ENCODE assay signal across 18 cellular contexts in genomic region chr1:176692988-176693696, GRCh38.
"Had no signal": no experiment of that assay in that cellular context is flagged by ENCODE, and none has a peak within 500 bp of the region (broad histone marks: within the 10 kb centered on the region; RNA-seq: fewer than 3 reads in every experiment).

No MANE protein-coding gene starts in this region.

- H3K4me3 ChIP-seq: esophagus muscularis mucosa, hepatocyte, lung, skin epidermis, upper lobe of right lung had no signal

- H3K27me3 Mint-ChIP-seq: activated CD4-positive, alpha-beta memory T cell treated with anti-CD3 and anti-CD28 coated beads, Interleukin-2, amount 10 ng/mL, durations not matched to agents 7 days and 5 days; activated CD8-positive, alpha-beta memory T cell treated with anti-CD3 and anti-CD28 coated beads, Interleukin-2, amount 10 ng/mL, durations not matched to agents 7 days and 5 days had no signal

- H3K9me3 ChIP-seq: esophagus muscularis mucosa, upper lobe of right lung had no signal

- ATAC-seq: activated CD8-positive, alpha-beta memory T cell treated with anti-CD3 and anti-CD28 coated beads, Interleukin-2, amount 10 ng/mL, durations not matched to agents 7 days and 5 days; left colon; stimulated activated naive CD8-positive, alpha-beta T cell treated with anti-CD3 and anti-CD28 coated beads, Interleukin-15, Interleukin-2, amounts not matched to agents 100 U/mL and 50 U/mL, for 24 hours; WTC11 had no signal

- H3K9me3 Mint-ChIP-seq: activated CD4-positive, alpha-beta memory T cell treated with anti-CD3 and anti-CD28 coated beads, Interleukin-2, amount 10 ng/mL, durations not matched to agents 7 days and 5 days; nephron; T-helper 2 cell treated with Interferon-gamma antibody and Interleukin-4, amounts not matched to agents 5 μg/mL and 100 μg/mL, for 36 hours; WTC11 had no signal

- H3K4me1 Mint-ChIP-seq: activated CD4-positive, alpha-beta memory T cell treated with anti-CD3 and anti-CD28 coated beads, Interleukin-2, amount 10 ng/mL, durations not matched to agents 7 days and 5 days; activated CD8-positive, alpha-beta memory T cell treated with anti-CD3 and anti-CD28 coated beads, Interleukin-2, amount 10 ng/mL, durations not matched to agents 7 days and 5 days had no signal

- H3K36me3 ChIP-seq: esophagus muscularis mucosa, upper lobe of right lung had no signal

- H3K27ac Mint-ChIP-seq: activated CD4-positive, alpha-beta memory T cell treated with anti-CD3 and anti-CD28 coated beads, Interleukin-2, amount 10 ng/mL, durations not matched to agents 7 days and 5 days; activated CD8-positive, alpha-beta memory T cell treated with anti-CD3 and anti-CD28 coated beads, Interleukin-2, amount 10 ng/mL, durations not matched to agents 7 days and 5 days; activated naive CD8-positive, alpha-beta T cell; T-helper 2 cell treated with Interferon-gamma antibody and Interleukin-4, amounts not matched to agents 5 μg/mL and 100 μg/mL, for 36 hours; WTC11 had no signal

- H3K27ac ChIP-seq: esophagus muscularis mucosa, hepatocyte, parathyroid adenoma, skin epidermis, upper lobe of right lung had no signal

- H3K79me2 ChIP-seq: hepatocyte, parathyroid adenoma had no signal

- H3K4me1 ChIP-seq: upper lobe of right lung had no signal

- DNase-seq: activated CD4-positive, alpha-beta memory T cell treated with anti-CD3 and anti-CD28 coated beads, Interleukin-2, amount 10 ng/mL, durations not matched to agents 7 days and 5 days; activated CD4-positive, alpha-beta T cell treated with anti-CD3 and anti-CD28 coated beads for 4 hours; activated CD8-positive, alpha-beta memory T cell treated with anti-CD3 and anti-CD28 coated beads, Interleukin-2, amount 10 ng/mL, durations not matched to agents 7 days and 5 days; dermis blood vessel endothelial cell; effector memory CD4-positive, alpha-beta T cell; retina; stimulated activated naive CD8-positive, alpha-beta T cell treated with anti-CD3 and anti-CD28 coated beads, Interleukin-15, Interleukin-2, amounts not matched to agents 100 U/mL and 50 U/mL, for 24 hours; upper lobe of right lung had no signal

- H3K4me3 Mint-ChIP-seq: activated CD4-positive, alpha-beta memory T cell treated with anti-CD3 and anti-CD28 coated beads, Interleukin-2, amount 10 ng/mL, durations not matched to agents 7 days and 5 days; activated CD8-positive, alpha-beta memory T cell treated with anti-CD3 and anti-CD28 coated beads, Interleukin-2, amount 10 ng/mL, durations not matched to agents 7 days and 5 days; activated naive CD8-positive, alpha-beta T cell; nephron; T-helper 2 cell treated with Interferon-gamma antibody and Interleukin-4, amounts not matched to agents 5 μg/mL and 100 μg/mL, for 36 hours; WTC11 had no signal

- H3K9ac ChIP-seq: parathyroid adenoma had no signal

- H2AFZ ChIP-seq: hepatocyte, parathyroid adenoma had no signal

- H3K27me3 ChIP-seq: esophagus muscularis mucosa, hepatocyte, upper lobe of right lung had no signal

- H3K36me3 Mint-ChIP-seq: activated CD8-positive, alpha-beta memory T cell treated with anti-CD3 and anti-CD28 coated beads, Interleukin-2, amount 10 ng/mL, durations not matched to agents 7 days and 5 days; activated naive CD8-positive, alpha-beta T cell; WTC11 had no signal
